7 cellular contexts compared by ENCODE assay signal in the genomic region with DNA sequence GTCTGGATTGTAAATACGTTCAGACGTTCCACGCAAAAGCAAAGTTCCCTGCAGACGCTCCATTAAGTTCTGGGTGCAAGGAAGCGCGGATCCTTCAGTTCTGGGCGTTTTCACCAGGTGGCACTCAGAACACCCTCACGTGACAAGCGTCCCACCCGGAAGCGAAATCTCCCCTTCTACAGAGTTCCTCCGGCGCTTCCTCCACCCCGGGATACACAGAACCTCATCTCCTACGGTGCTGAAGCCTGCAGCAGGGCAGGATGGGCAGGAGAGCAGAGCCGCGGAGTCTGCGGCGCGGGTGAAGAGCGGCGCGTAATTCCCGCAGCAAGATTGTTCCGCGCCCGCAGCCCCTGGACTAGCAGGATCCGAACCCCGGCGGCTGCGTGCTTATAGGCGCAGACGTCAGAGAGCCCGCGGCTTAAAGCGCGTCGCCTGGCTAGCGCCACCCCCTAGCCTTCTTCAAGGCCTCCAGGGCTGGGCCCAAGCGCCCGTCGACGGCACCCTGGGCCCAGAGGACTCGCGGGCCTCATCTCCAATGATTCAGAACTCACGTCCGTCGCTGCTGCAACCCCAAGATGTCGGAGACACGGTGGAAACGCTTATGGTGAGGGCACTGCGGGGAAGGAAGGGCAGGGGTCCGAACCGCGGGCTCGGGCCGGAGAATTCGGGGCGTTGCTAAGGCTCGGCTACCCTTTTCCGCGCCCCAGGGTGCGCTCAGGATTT. TPM values are rescaled to one million over a fixed set of nuclear protein-coding genes. Genes with fewer than 3 reads are reported as not detected.
A peak's percentile ranks its signal among the peaks of the same experiment; 100 is the strongest.
DNase-seq lines count a peak whose midpoint lies in the region; ATAC-seq lines count a peak whose summit lies in the region.

A gene with protein sequence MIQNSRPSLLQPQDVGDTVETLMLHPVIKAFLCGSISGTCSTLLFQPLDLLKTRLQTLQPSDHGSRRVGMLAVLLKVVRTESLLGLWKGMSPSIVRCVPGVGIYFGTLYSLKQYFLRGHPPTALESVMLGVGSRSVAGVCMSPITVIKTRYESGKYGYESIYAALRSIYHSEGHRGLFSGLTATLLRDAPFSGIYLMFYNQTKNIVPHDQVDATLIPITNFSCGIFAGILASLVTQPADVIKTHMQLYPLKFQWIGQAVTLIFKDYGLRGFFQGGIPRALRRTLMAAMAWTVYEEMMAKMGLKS (plus strand): TSS at position 181 of the 723 bp plus-strand sequence. CDS start 355 bp downstream, at position 536.

- peak; percentile 84 for DNase-seq in central memory CD4-positive, alpha-beta T cell
- peak; percentile 80 to 82 for DNase-seq in stimulated activated CD4-positive, alpha-beta T cell treated with anti-CD3 and anti-CD28 coated beads, Interleukin-2, amount 100 ng/mL, for 24 hours
- DNase-seq in AML-193 (lab: John Stamatoyannopoulos, UW) = no peak

- intact Hi-C loops in T-helper 2 cell treated with Interferon-gamma antibody and Interleukin-4, amounts not matched to agents 100 ng/mL and 5 ng/mL, for 36 hours (cut with micrococcal nuclease) = loop anchor here (2.0 kb wide), 2 partner anchors 23 to 277 kb away; a partner anchor contains a TSS

- peak within 1 kb of the TSS; percentile 82 for H3K27ac ChIP-seq in layer of hippocampus (ENCODE audit: low read depth, low read length)

- ATAC-seq in GM18907 (IDR thresholded peaks at IDR 0.05; ENCODE audit: unreplicated experiment) (peak; percentile 73), HG03135 (IDR thresholded peaks at IDR 0.05; ENCODE audit: unreplicated experiment) (peak; percentile 67)

- H3K27me3 ChIP-seq in layer of hippocampus (ENCODE audit: control insufficient read depth, insufficient read depth, low read length) = no peaks in the 10 kb centered on the region

RNA-seq across cellular contexts. Expression of the gene that starts here (rescaled TPM):
- total RNA-seq in T-helper 2 cell treated with Interferon-gamma antibody and Interleukin-4, amounts not matched to agents 100 ng/mL and 5 ng/mL, for 36 hours = 44.2 and 44.3 TPM in 2 replicates

Comparison
In these comparisons a context has a peak if more than half of its experiments do, and no peak if none do; other contexts are left out.
1. DNase-seq: peak in central memory CD4-positive, alpha-beta T cell (single experiment) and stimulated activated CD4-positive, alpha-beta T cell treated with anti-CD3 and anti-CD28 coated beads, Interleukin-2, amount 100 ng/mL, for 24 hours (2 of 2); none in AML-193 (0 of 2).